In genomic region chr3:16180737-16181134, GRCh38 we compare ENCODE assay signal across 1 cellular context.
TF ChIP-seq lines count a peak whose summit lies in the region.

No MANE protein-coding gene starts in this region.

TF ChIP-seq in IMR-90, 13 proteins besides CTCF, POLR2A, EP300 and RAD21:
- peak; percentile 46 for TF ChIP-seq RCOR1 (IDR thresholded peaks at IDR 0.05; ENCODE audit: insufficient replicate concordance, low read length)
- TF ChIP-seq RFX5 (IDR thresholded peaks at IDR 0.05; ENCODE audit: low read depth, low read length) = no peak
TF ChIP-seq in IMR-90: peak in this region for 1.
